In genomic region chr1:155982106-155982505, GRCh38 we compare ENCODE assay signal across 11 cellular contexts. TPM values are rescaled to one million over a fixed set of nuclear protein-coding genes. Genes with fewer than 3 reads are reported as not detected.
DNase-seq lines count a peak whose midpoint lies in the region; ATAC-seq, FAIRE-seq and TF ChIP-seq lines count a peak whose summit lies in the region.
"Had no signal": no experiment of that assay in that cellular context is flagged by ENCODE, and none has a peak within 500 bp of the region (broad histone marks: within the 10 kb centered on the region; RNA-seq: fewer than 3 reads in every experiment).

No MANE protein-coding gene starts in this region.

- H3K4me3 ChIP-seq in suprapubic skin: no peak overlapping the region

- CTCF ChIA-PET in activated CD8-positive, alpha-beta T cell treated with anti-CD3 and anti-CD28 coated beads for 36 hours (lab: Charles Lee): interaction anchor here (2.4 to 11.1 kb wide), 4 partner anchors 7 to 84 kb away, joined by 6 to 121 read pairs (median 38); partner anchors contain the start of genes KHDC4 and RXFP4
- CTCF ChIA-PET in activated CD8-positive, alpha-beta T cell treated with anti-CD3 and anti-CD28 coated beads, Interleukin-2, amount 10 ng/mL, durations not matched to agents 7 days and 5 days (lab: Charles Lee): interaction anchor here (1.5 to 12.0 kb wide), 4 partner anchors 13 to 71 kb away, joined by 4 to 113 read pairs (median 11); partner anchors contain the start of genes KHDC4 and UBQLN4
- CTCF ChIA-PET in activated CD4-positive, alpha-beta memory T cell treated with anti-CD3 and anti-CD28 coated beads, Interleukin-2, amount 10 ng/mL, durations not matched to agents 7 days and 5 days (lab: Charles Lee): interaction anchor here (0.6 to 2.0 kb wide), 6 partner anchors 10 to 322 kb away, joined by 3 to 5 read pairs (median 3); partner anchors contain the start of gene KHDC4

- 62% methylated on average over 7 of the region's 7 CpGs for WGBS in suprapubic skin

- peak overlapping the region; percentile 94 for H3K27ac Mint-ChIP-seq in activated CD8-positive, alpha-beta T cell treated with anti-CD3 and anti-CD28 coated beads for 36 hours
- H3K27ac Mint-ChIP-seq in activated CD8-positive, alpha-beta T cell treated with anti-CD3 and anti-CD28 coated beads, Interleukin-2, amount 10 ng/mL, durations not matched to agents 7 days and 5 days: no peak overlapping the region
- H3K27ac Mint-ChIP-seq in activated CD4-positive, alpha-beta memory T cell treated with anti-CD3 and anti-CD28 coated beads, Interleukin-2, amount 10 ng/mL, durations not matched to agents 7 days and 5 days: peak overlapping the region; percentile 21
- H3K27ac Mint-ChIP-seq in glutamatergic neuron (ENCODE audit: unreplicated experiment): peak overlapping the region; percentile 68

- no peak for TF ChIP-seq CTCF in activated CD8-positive, alpha-beta T cell treated with anti-CD3 and anti-CD28 coated beads for 36 hours (IDR thresholded peaks at IDR 0.05)
- TF ChIP-seq CTCF in glutamatergic neuron (IDR thresholded peaks at IDR 0.05; ENCODE audit: partially characterized antibody, unreplicated experiment) (no peak), suprapubic skin (IDR thresholded peaks at IDR 0.05) (no peak)

- H3K4me1 Mint-ChIP-seq in activated CD8-positive, alpha-beta T cell treated with anti-CD3 and anti-CD28 coated beads for 36 hours (ENCODE audit: low read depth): peaks cover 40% of the 10 kb centered on the region
- peaks cover 44% of the 10 kb centered on the region for H3K4me1 Mint-ChIP-seq in activated CD8-positive, alpha-beta T cell treated with anti-CD3 and anti-CD28 coated beads, Interleukin-2, amount 10 ng/mL, durations not matched to agents 7 days and 5 days (ENCODE audit: low read depth)
- peaks cover 38% of the 10 kb centered on the region for H3K4me1 Mint-ChIP-seq in activated CD4-positive, alpha-beta memory T cell treated with anti-CD3 and anti-CD28 coated beads, Interleukin-2, amount 10 ng/mL, durations not matched to agents 7 days and 5 days
- peaks cover 11% of the 10 kb centered on the region for H3K4me1 Mint-ChIP-seq in glutamatergic neuron (ENCODE audit: low read depth, unreplicated experiment)

- in situ Hi-C loops in KBM-7 (cut with MboI; ENCODE audit: low pct_unique_long_range_greater_than_20kb, low sequenced_read_pairs): no loop called here

- no peak for TF ChIP-seq POLR2A in suprapubic skin (IDR thresholded peaks at IDR 0.05)

- peak overlapping the region; percentile 98 for H3K4me3 Mint-ChIP-seq in activated CD8-positive, alpha-beta T cell treated with anti-CD3 and anti-CD28 coated beads for 36 hours
- H3K4me3 Mint-ChIP-seq in activated CD8-positive, alpha-beta T cell treated with anti-CD3 and anti-CD28 coated beads, Interleukin-2, amount 10 ng/mL, durations not matched to agents 7 days and 5 days: no peak overlapping the region
- no peak overlapping the region for H3K4me3 Mint-ChIP-seq in activated CD4-positive, alpha-beta memory T cell treated with anti-CD3 and anti-CD28 coated beads, Interleukin-2, amount 10 ng/mL, durations not matched to agents 7 days and 5 days
- H3K4me3 Mint-ChIP-seq in glutamatergic neuron (ENCODE audit: unreplicated experiment): peak overlapping the region; percentile 80

- H3K27me3 Mint-ChIP-seq in activated CD8-positive, alpha-beta T cell treated with anti-CD3 and anti-CD28 coated beads for 36 hours: no peaks in the 10 kb centered on the region
- H3K27me3 Mint-ChIP-seq in activated CD8-positive, alpha-beta T cell treated with anti-CD3 and anti-CD28 coated beads, Interleukin-2, amount 10 ng/mL, durations not matched to agents 7 days and 5 days (ENCODE audit: low read depth): no peaks in the 10 kb centered on the region
- no peaks in the 10 kb centered on the region for H3K27me3 Mint-ChIP-seq in activated CD4-positive, alpha-beta memory T cell treated with anti-CD3 and anti-CD28 coated beads, Interleukin-2, amount 10 ng/mL, durations not matched to agents 7 days and 5 days
- H3K27me3 Mint-ChIP-seq in glutamatergic neuron (ENCODE audit: unreplicated experiment): peaks cover 8% of the 10 kb centered on the region

- no peaks in the 10 kb centered on the region for H3K9me3 ChIP-seq in suprapubic skin

- H3K27me3 ChIP-seq in suprapubic skin: no peaks in the 10 kb centered on the region

- intact Hi-C loops in activated CD8-positive, alpha-beta T cell treated with anti-CD3 and anti-CD28 coated beads for 36 hours (cut with micrococcal nuclease): no loop called here

- ATAC-seq in activated CD8-positive, alpha-beta T cell treated with anti-CD3 and anti-CD28 coated beads for 36 hours: no peak
- no peak for ATAC-seq in activated CD8-positive, alpha-beta T cell treated with anti-CD3 and anti-CD28 coated beads, Interleukin-2, amount 10 ng/mL, durations not matched to agents 7 days and 5 days
- ATAC-seq: left colon had no signal

- peak overlapping the region; percentile 89 for H3K27ac ChIP-seq in suprapubic skin
- H3K27ac ChIP-seq: C4-2B had no signal

- DNase-seq in activated CD8-positive, alpha-beta T cell treated with anti-CD3 and anti-CD28 coated beads for 36 hours: no peak
- no peak for DNase-seq in activated CD8-positive, alpha-beta T cell treated with anti-CD3 and anti-CD28 coated beads, Interleukin-2, amount 10 ng/mL, durations not matched to agents 7 days and 5 days
- no peak for DNase-seq in activated CD4-positive, alpha-beta memory T cell treated with anti-CD3 and anti-CD28 coated beads, Interleukin-2, amount 10 ng/mL, durations not matched to agents 7 days and 5 days
- no peak for DNase-seq in glutamatergic neuron
- no peak for DNase-seq in suprapubic skin (ENCODE audit: low spot score in 2 of 2)
- no peak for DNase-seq in KBM-7
- DNase-seq in NCI-H524 (lab: John Stamatoyannopoulos, UW): no peak
- DNase-seq in HTR-8/SVneo (ENCODE audit: insufficient read length, low spot score): no peak
- DNase-seq: left colon, SW 1271 had no signal

- POLR2A ChIA-PET in activated CD8-positive, alpha-beta T cell treated with anti-CD3 and anti-CD28 coated beads for 36 hours (lab: Charles Lee): interaction anchor here (1.1 to 6.0 kb wide), 2 partner anchors 13 to 48 kb away, joined by 3 to 49 read pairs; partner anchors contain the start of gene KHDC4
- POLR2A ChIA-PET in activated CD8-positive, alpha-beta T cell treated with anti-CD3 and anti-CD28 coated beads, Interleukin-2, amount 10 ng/mL, durations not matched to agents 7 days and 5 days (lab: Charles Lee): no interaction called here
- POLR2A ChIA-PET in activated CD4-positive, alpha-beta memory T cell treated with anti-CD3 and anti-CD28 coated beads, Interleukin-2, amount 10 ng/mL, durations not matched to agents 7 days and 5 days (lab: Charles Lee): interaction anchor here (6.4 kb wide), 1 partner anchor 42 kb away, joined by 63 read pairs; the partner anchor contains the start of gene RXFP4

- peaks cover 46% of the 10 kb centered on the region for H3K4me1 ChIP-seq in suprapubic skin

- no peaks in the 10 kb centered on the region for H3K9me3 Mint-ChIP-seq in activated CD8-positive, alpha-beta T cell treated with anti-CD3 and anti-CD28 coated beads for 36 hours
- no peaks in the 10 kb centered on the region for H3K9me3 Mint-ChIP-seq in activated CD8-positive, alpha-beta T cell treated with anti-CD3 and anti-CD28 coated beads, Interleukin-2, amount 10 ng/mL, durations not matched to agents 7 days and 5 days (ENCODE audit: insufficient read depth)
- no peaks in the 10 kb centered on the region for H3K9me3 Mint-ChIP-seq in activated CD4-positive, alpha-beta memory T cell treated with anti-CD3 and anti-CD28 coated beads, Interleukin-2, amount 10 ng/mL, durations not matched to agents 7 days and 5 days
- peaks cover 6% of the 10 kb centered on the region for H3K9me3 Mint-ChIP-seq in glutamatergic neuron (ENCODE audit: unreplicated experiment)

- H3K36me3 Mint-ChIP-seq in activated CD8-positive, alpha-beta T cell treated with anti-CD3 and anti-CD28 coated beads for 36 hours (ENCODE audit: low read depth): peaks cover 27% of the 10 kb centered on the region
- H3K36me3 Mint-ChIP-seq in activated CD8-positive, alpha-beta T cell treated with anti-CD3 and anti-CD28 coated beads, Interleukin-2, amount 10 ng/mL, durations not matched to agents 7 days and 5 days (ENCODE audit: low read depth): peaks cover 15% of the 10 kb centered on the region
- H3K36me3 Mint-ChIP-seq in activated CD4-positive, alpha-beta memory T cell treated with anti-CD3 and anti-CD28 coated beads, Interleukin-2, amount 10 ng/mL, durations not matched to agents 7 days and 5 days (ENCODE audit: low read depth): peaks cover 37% of the 10 kb centered on the region
- no peaks in the 10 kb centered on the region for H3K36me3 Mint-ChIP-seq in glutamatergic neuron (ENCODE audit: unreplicated experiment)

- H3K36me3 ChIP-seq in suprapubic skin: no peaks in the 10 kb centered on the region

- no peak for FAIRE-seq in HTR-8/SVneo (lab: Jason Lieb, UNC)

- no peak for TF ChIP-seq EP300 in suprapubic skin (IDR thresholded peaks at IDR 0.05)

RNA-seq across cellular contexts. Expression of gene ARHGEF2, which starts 3.8 kb away (rescaled TPM):
- 100 to 1,000 TPM; 147 to 150 TPM for total RNA-seq in activated CD8-positive, alpha-beta T cell treated with anti-CD3 and anti-CD28 coated beads for 36 hours
- 100 to 1,000 TPM; 142 to 147 TPM for total RNA-seq in activated CD8-positive, alpha-beta T cell treated with anti-CD3 and anti-CD28 coated beads, Interleukin-2, amount 10 ng/mL, durations not matched to agents 7 days and 5 days
- 100 to 1,000 TPM; 159 to 164 TPM for total RNA-seq in activated CD4-positive, alpha-beta memory T cell treated with anti-CD3 and anti-CD28 coated beads, Interleukin-2, amount 10 ng/mL, durations not matched to agents 7 days and 5 days
- total RNA-seq in glutamatergic neuron (ENCODE audit: unreplicated experiment) (222 TPM), suprapubic skin (10 to 100 TPM; 13.7 to 42.1 (median 20.6) TPM)

RNA-seq across cellular contexts. Expression of gene SSR2, which starts 38.6 kb away (rescaled TPM):
- 100 to 1,000 TPM; 148 to 150 TPM for total RNA-seq in activated CD8-positive, alpha-beta T cell treated with anti-CD3 and anti-CD28 coated beads for 36 hours
- 100 to 1,000 TPM; 216 to 233 TPM for total RNA-seq in activated CD8-positive, alpha-beta T cell treated with anti-CD3 and anti-CD28 coated beads, Interleukin-2, amount 10 ng/mL, durations not matched to agents 7 days and 5 days
- 100 to 1,000 TPM; 262 to 268 TPM for total RNA-seq in activated CD4-positive, alpha-beta memory T cell treated with anti-CD3 and anti-CD28 coated beads, Interleukin-2, amount 10 ng/mL, durations not matched to agents 7 days and 5 days
- total RNA-seq in glutamatergic neuron (ENCODE audit: unreplicated experiment): 199 TPM
- total RNA-seq in suprapubic skin: 100 to 1,000 TPM; 160 to 278 (median 240) TPM

RNA-seq across cellular contexts. Expression of gene RXFP4, which starts 40.7 kb away (rescaled TPM):
- not detected for total RNA-seq in activated CD8-positive, alpha-beta T cell treated with anti-CD3 and anti-CD28 coated beads for 36 hours
- not detected for total RNA-seq in activated CD8-positive, alpha-beta T cell treated with anti-CD3 and anti-CD28 coated beads, Interleukin-2, amount 10 ng/mL, durations not matched to agents 7 days and 5 days
- not detected for total RNA-seq in activated CD4-positive, alpha-beta memory T cell treated with anti-CD3 and anti-CD28 coated beads, Interleukin-2, amount 10 ng/mL, durations not matched to agents 7 days and 5 days
- total RNA-seq in glutamatergic neuron (ENCODE audit: unreplicated experiment) (not detected), suprapubic skin (not detected)

RNA-seq across cellular contexts. Expression of gene KHDC4, which starts 47.9 kb away (rescaled TPM):
- total RNA-seq in activated CD8-positive, alpha-beta T cell treated with anti-CD3 and anti-CD28 coated beads for 36 hours: 10 to 100 TPM; 68.1 to 71.3 TPM
- 10 to 100 TPM; 64.5 to 68.9 TPM for total RNA-seq in activated CD8-positive, alpha-beta T cell treated with anti-CD3 and anti-CD28 coated beads, Interleukin-2, amount 10 ng/mL, durations not matched to agents 7 days and 5 days
- 10 to 100 TPM; 63.8 to 71.4 TPM for total RNA-seq in activated CD4-positive, alpha-beta memory T cell treated with anti-CD3 and anti-CD28 coated beads, Interleukin-2, amount 10 ng/mL, durations not matched to agents 7 days and 5 days
- 51.8 TPM for total RNA-seq in glutamatergic neuron (ENCODE audit: unreplicated experiment)
- total RNA-seq in suprapubic skin: 100 to 1,000 TPM in 1 of 4 donors, 10 to 100 TPM in 3; 33.6 to 116 (median 50.3) TPM

Comparison
In these comparisons a context has a peak if more than half of its experiments do, and no peak if none do; other contexts are left out.
1. H3K4me3 Mint-ChIP-seq: peak in activated CD8-positive, alpha-beta T cell treated with anti-CD3 and anti-CD28 coated beads for 36 hours (single experiment) and glutamatergic neuron (single experiment); none in activated CD8-positive, alpha-beta T cell treated with anti-CD3 and anti-CD28 coated beads, Interleukin-2, amount 10 ng/mL, durations not matched to agents 7 days and 5 days (single experiment) and activated CD4-positive, alpha-beta memory T cell treated with anti-CD3 and anti-CD28 coated beads, Interleukin-2, amount 10 ng/mL, durations not matched to agents 7 days and 5 days (single experiment).